In genomic region chr1:70204578-70204977, GRCh38 we compare ENCODE assay signal across 7 cellular contexts. TPM values are rescaled to one million over a fixed set of nuclear protein-coding genes. Genes with fewer than 3 reads are reported as not detected.
DNase-seq lines count a peak whose midpoint lies in the region; ATAC-seq and TF ChIP-seq lines count a peak whose summit lies in the region.

No MANE protein-coding gene starts in this region.

- no peak overlapping the region for H2AFZ ChIP-seq in HCT116 (ENCODE audit: low read depth, low read length, poor library complexity, severe bottlenecking)
- H2AFZ ChIP-seq in SK-N-SH (ENCODE audit: low read depth), result 0 out of 2 replicates have a peak overlapping the region, but pooled peaks have one; percentile 83

- peak overlapping the region; percentile 78 for H3K4me2 ChIP-seq in HCT116 (ENCODE audit: low read length)
- peak overlapping the region; percentile 85 for H3K4me2 ChIP-seq in SK-N-SH

- H3K27ac ChIP-seq in HCT116 (ENCODE audit: low read depth, low read length) (no peak overlapping the region), SK-N-SH (ENCODE audit: low read depth in 2 of 2, low read length in 1 of 2) (no peak overlapping the region; a peak in 2 of 4 replicates)

- no peaks in the 10 kb centered on the region for H3K9me3 ChIP-seq in HCT116 (ENCODE audit: control insufficient read depth in 1 of 2, insufficient read depth in 1 of 2, low read depth in 1 of 2, low read length in 2 of 2)
- H3K9me3 ChIP-seq in SK-N-SH, result no peaks in the 10 kb centered on the region

- peak overlapping the region; percentile 85 to 92 for H3K4me3 ChIP-seq in HCT116 (replicated peaks in 1 of 2; ENCODE audit: low read depth in 1 of 2, low read length in 2 of 2)
- H3K4me3 ChIP-seq in SK-N-SH (ENCODE audit: low read depth in 2 of 2, low read length in 1 of 2), result peak overlapping the region; percentile 74 to 91
- peak overlapping the region; percentile 99 for H3K4me3 ChIP-seq in fibroblast of pulmonary artery (replicated peaks; ENCODE audit: low read depth, low read length)
- H3K4me3 ChIP-seq in skeletal muscle cell (ENCODE audit: low read depth, low read length), result peak overlapping the region; percentile 97

- H3K9me2 ChIP-seq in HCT116 (ENCODE audit: insufficient read depth), result no peaks in the 10 kb centered on the region
- H3K9me2 ChIP-seq in SK-N-SH, result no peaks in the 10 kb centered on the region

- TF ChIP-seq CTCF in HCT116 (IDR thresholded peaks at IDR 0.05 in 2 of 3, conservative IDR thresholded peaks at IDR 0.05 in 1 of 3; ENCODE audit: borderline replicate concordance in 1 of 3, insufficient read depth in 1 of 3, low read depth in 2 of 3, low read length in 2 of 3) (no peak), SK-N-SH (IDR thresholded peaks at IDR 0.05) (no peak), fibroblast of pulmonary artery (IDR thresholded peaks at IDR 0.05; ENCODE audit: low read length, missing control alignments) (no peak), GM13976 (IDR thresholded peaks at IDR 0.05; ENCODE audit: borderline replicate concordance, control extremely low read depth, extremely low read depth, insufficient read depth, missing control alignments) (no peak)

- no peak for ATAC-seq in HCT116

- H3F3A ChIP-seq in SK-N-SH (replicated peaks; ENCODE audit: insufficient read depth), result peaks cover 15% of the 10 kb centered on the region

- DNase-seq in HCT116 (ENCODE audit: low read depth, low spot score), result no peak
- DNase-seq in SK-N-SH, result peak; percentile 11
- DNase-seq in fibroblast of pulmonary artery (ENCODE audit: low read depth), result no peak
- DNase-seq in skeletal muscle cell (ENCODE audit: low read depth), result no peak
- no peak for DNase-seq in A172 (ENCODE audit: low spot score)
- no peak for DNase-seq in amygdala (lab: John Stamatoyannopoulos, UW)
- DNase-seq in GM13976 (ENCODE audit: low spot score), result no peak

- TF ChIP-seq RAD21 in HCT116 (IDR thresholded peaks at IDR 0.05; ENCODE audit: low read depth) (no peak), SK-N-SH (IDR thresholded peaks at IDR 0.05; ENCODE audit: low read length) (no peak)

- intact Hi-C loops in HCT116 (cut with micrococcal nuclease), result no loop called here

- no peak for TF ChIP-seq POLR2A in HCT116 (IDR thresholded peaks at IDR 0.05; ENCODE audit: borderline replicate concordance, extremely low read depth, insufficient read depth, insufficient read length)

- RAD21 ChIA-PET in HCT116 (lab: Charles Lee; ENCODE audit: low non-redundant PET in 1 of 2, low total read pairs in 2 of 2, uncharacterized antibody in 2 of 2, unreplicated experiment in 2 of 2), result no interaction called here

- H3K4me1 ChIP-seq in HCT116 (ENCODE audit: control insufficient read depth in 1 of 2, insufficient read depth in 2 of 2, low read length in 2 of 2) (peaks cover 9 to 17% of the 10 kb centered on the region in 2 experiments; a peak in 3 of 4 replicates), SK-N-SH (ENCODE audit: control insufficient read depth in 1 of 2, insufficient read depth in 2 of 2, low read depth in 1 of 2, low read length in 1 of 2) (peaks cover 0 to 4% of the 10 kb centered on the region in 2 experiments; a peak in 3 of 4 replicates)

- peaks cover 98% of the 10 kb centered on the region for H3K79me2 ChIP-seq in HCT116 (ENCODE audit: insufficient read depth, low read length)
- H3K79me2 ChIP-seq in SK-N-SH (ENCODE audit: insufficient read depth), result peaks cover 100% of the 10 kb centered on the region

- BruUV-seq in HCT116 (replicated peaks; lab: Mats Ljungman, UMichigan), result no TSS peak

- no peaks in the 10 kb centered on the region for H4K20me1 ChIP-seq in HCT116 (ENCODE audit: insufficient read depth)
- no peaks in the 10 kb centered on the region for H4K20me1 ChIP-seq in SK-N-SH (ENCODE audit: insufficient read depth)

- H3K36me3 ChIP-seq in HCT116 (ENCODE audit: control insufficient read depth in 1 of 2, insufficient read depth in 2 of 2, low read length in 2 of 2), result peaks cover 0 to 5% of the 10 kb centered on the region in 2 experiments; a peak in 2 of 4 replicates
- peaks cover 0 to 13% of the 10 kb centered on the region in 2 experiments for H3K36me3 ChIP-seq in SK-N-SH (replicated peaks in 1 of 2; ENCODE audit: control insufficient read depth in 1 of 2, insufficient read depth in 2 of 2, low read length in 1 of 2)

- WGBS in SK-N-SH (ENCODE audit: low lambda C conversion rate), result 1% methylated on average over 3 of the region's 3 CpGs

- in situ Hi-C loops in GM13976 (cut with MboI; ENCODE audit: low sequenced_read_pairs, unreplicated experiment), result no loop called here

- peak overlapping the region; percentile 92 for H3K9ac ChIP-seq in HCT116 (ENCODE audit: low read length)
- peak overlapping the region; percentile 96 for H3K9ac ChIP-seq in SK-N-SH

- H3K27me3 ChIP-seq in HCT116 (ENCODE audit: insufficient read depth, low read length) (no peaks in the 10 kb centered on the region), SK-N-SH (ENCODE audit: insufficient read depth) (no peaks in the 10 kb centered on the region)

- no peak for TF ChIP-seq EP300 in SK-N-SH (IDR thresholded peaks at IDR 0.05; ENCODE audit: borderline replicate concordance in 1 of 2, low read depth in 1 of 2, low read length in 1 of 2)

- POLR2A ChIA-PET in HCT116 (lab: Charles Lee) (no interaction called here), SK-N-SH (lab: Yijun Ruan, JAX) (interaction anchor here (2.4 kb wide), 1 partner anchor 16 kb away, joined by 16 read pairs; the partner anchor contains the start of gene SRSF11)

- CTCF ChIA-PET in HCT116 (lab: Charles Lee) (no interaction called here), SK-N-SH (lab: Yijun Ruan, JAX) (no interaction called here)

TF ChIP-seq in HCT116, 20 proteins besides CTCF, POLR2A, EP300 and RAD21:
- TF ChIP-seq CBX3 (IDR thresholded peaks at IDR 0.05; ENCODE audit: low read depth) (no peak), JUND (IDR thresholded peaks at IDR 0.05) (no peak), REST (IDR thresholded peaks at IDR 0.05; ENCODE audit: low read depth) (no peak)
TF ChIP-seq in HCT116: peak in this region for 0.

TF ChIP-seq in SK-N-SH, 30 proteins besides CTCF, POLR2A, EP300 and RAD21 (continues in another document):
- TF ChIP-seq ZBTB33 (IDR thresholded peaks at IDR 0.05; ENCODE audit: borderline replicate concordance, low read depth), result no peak
- TF ChIP-seq, protein P1, sequence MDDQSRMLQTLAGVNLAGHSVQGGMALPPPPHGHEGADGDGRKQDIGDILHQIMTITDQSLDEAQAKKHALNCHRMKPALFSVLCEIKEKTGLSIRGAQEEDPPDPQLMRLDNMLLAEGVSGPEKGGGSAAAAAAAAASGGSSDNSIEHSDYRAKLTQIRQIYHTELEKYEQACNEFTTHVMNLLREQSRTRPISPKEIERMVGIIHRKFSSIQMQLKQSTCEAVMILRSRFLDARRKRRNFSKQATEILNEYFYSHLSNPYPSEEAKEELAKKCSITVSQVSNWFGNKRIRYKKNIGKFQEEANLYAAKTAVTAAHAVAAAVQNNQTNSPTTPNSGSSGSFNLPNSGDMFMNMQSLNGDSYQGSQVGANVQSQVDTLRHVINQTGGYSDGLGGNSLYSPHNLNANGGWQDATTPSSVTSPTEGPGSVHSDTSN (IDR thresholded peaks at IDR 0.05), result no peak
- no peak for TF ChIP-seq MEF2A (IDR thresholded peaks at IDR 0.05; ENCODE audit: borderline replicate concordance, low read depth)

RNA-seq across cellular contexts. Expression of gene LRRC40, which starts 0.8 kb away (rescaled TPM):
- 13.4 TPM for total RNA-seq in HCT116 (2021; ENCODE audit: unreplicated experiment)
- polyA plus RNA-seq in HCT116 (2012), result 3.2 and 4.6 TPM in 2 replicates
- 5.6 and 6.3 TPM in 2 replicates for polyA plus RNA-seq in SK-N-SH (2012; rRNA removed)
- 8.8 and 10.7 TPM in 2 replicates for polyA plus RNA-seq in SK-N-SH (2012; cell fraction: cytosol; rRNA removed)
- 4.1 and 7.1 TPM in 2 replicates for polyA plus RNA-seq in SK-N-SH (2012; cell fraction: nucleus; rRNA removed)
- total RNA-seq in A172 (2014; rRNA removed; shearing (Covaris generic)), result 41.2 and 46.8 TPM in 2 replicates

RNA-seq across cellular contexts. Expression of gene SRSF11, which starts 16.6 kb away (rescaled TPM):
- 166 TPM for total RNA-seq in HCT116 (2021; ENCODE audit: unreplicated experiment)
- polyA plus RNA-seq in HCT116 (2012), result 98.4 and 103 TPM in 2 replicates
- polyA plus RNA-seq in SK-N-SH (2012; rRNA removed), result 138 and 170 TPM in 2 replicates
- polyA plus RNA-seq in SK-N-SH (2012; cell fraction: cytosol; rRNA removed), result 57.6 and 60.0 TPM in 2 replicates
- 635 and 793 TPM in 2 replicates for polyA plus RNA-seq in SK-N-SH (2012; cell fraction: nucleus; rRNA removed)
- total RNA-seq in A172 (2014; rRNA removed; shearing (Covaris generic)), result 78.9 and 92.0 TPM in 2 replicates
